ENCODE assay signal across 8 cellular contexts in genomic region chr4:110514889-110515479, GRCh38. TPM values are rescaled to one million over a fixed set of nuclear protein-coding genes. Genes with fewer than 3 reads are reported as not detected.
A peak's percentile ranks its signal among the peaks of the same experiment; 100 is the strongest.
DNase-seq lines count a peak whose midpoint lies in the region; ATAC-seq, FAIRE-seq and TF ChIP-seq lines count a peak whose summit lies in the region.

No MANE protein-coding gene starts in this region.

- no peaks in the 10 kb centered on the region for H3K9me1 ChIP-seq in endothelial cell of umbilical vein (replicated peaks; ENCODE audit: control insufficient read depth, extremely low read depth, insufficient read depth, low read length)

- H3K27ac ChIP-seq in GM23248, result no peak overlapping the region
- H3K27ac ChIP-seq in endothelial cell of umbilical vein (ENCODE audit: insufficient read depth, low read depth, low read length), result no peak overlapping the region

- peaks cover 0 to 4% (median 2%) of the 10 kb centered on the region in 3 donors for H3K27me3 Mint-ChIP-seq in CD14-positive monocyte (ENCODE audit: low read depth in 3 of 3)
- no peaks in the 10 kb centered on the region for H3K27me3 Mint-ChIP-seq in progenitor cell of endocrine pancreas

- no peak for FAIRE-seq in endothelial cell of umbilical vein (lab: Jason Lieb, UNC)

- H3K4me3 Mint-ChIP-seq in CD14-positive monocyte (no peak overlapping the region), progenitor cell of endocrine pancreas (ENCODE audit: low read depth) (no peak overlapping the region)

- H3K4me3 ChIP-seq in GM23248, result no peak overlapping the region
- no peak overlapping the region for H3K4me3 ChIP-seq in endothelial cell of umbilical vein (replicated peaks in 1 of 3; ENCODE audit: insufficient read depth in 1 of 3, low read depth in 1 of 3, low read length in 3 of 3)

- H3K4me1 Mint-ChIP-seq in CD14-positive monocyte, result peaks cover 13% of the 10 kb centered on the region
- no peaks in the 10 kb centered on the region for H3K4me1 Mint-ChIP-seq in progenitor cell of endocrine pancreas (ENCODE audit: low read depth)

- H3K36me3 ChIP-seq in GM23248 (ENCODE audit: low read depth), result no peaks in the 10 kb centered on the region
- H3K36me3 ChIP-seq in endothelial cell of umbilical vein (ENCODE audit: control insufficient read depth in 2 of 2, extremely low read depth in 1 of 2, insufficient read depth in 2 of 2, low read length in 2 of 2), result no peaks in the 10 kb centered on the region

- no peak for TF ChIP-seq POLR2A in endothelial cell of umbilical vein (IDR thresholded peaks at IDR 0.05; ENCODE audit: low read depth, low read length)

- no peak for ATAC-seq in GM21367 (IDR thresholded peaks at IDR 0.05; ENCODE audit: unreplicated experiment)

- no peak overlapping the region for H3K27ac Mint-ChIP-seq in CD14-positive monocyte
- H3K27ac Mint-ChIP-seq in progenitor cell of endocrine pancreas, result no peak overlapping the region

- no peaks in the 10 kb centered on the region for H3K27me3 ChIP-seq in GM23248 (replicated peaks; ENCODE audit: insufficient read depth)
- peaks cover 0 to 4% of the 10 kb centered on the region in 2 experiments for H3K27me3 ChIP-seq in endothelial cell of umbilical vein (ENCODE audit: control insufficient read depth in 2 of 2, insufficient read depth in 2 of 2, low read length in 2 of 2)

- TF ChIP-seq CTCF in CD14-positive monocyte (IDR thresholded peaks at IDR 0.05), result peak; percentile 84
- peak; percentile 27 to 43 for TF ChIP-seq CTCF in endothelial cell of umbilical vein (IDR thresholded peaks at IDR 0.05; ENCODE audit: extremely low read depth in 1 of 2, insufficient read depth in 1 of 2, low read depth in 1 of 2, low read length in 2 of 2)
- peak; percentile 81 for TF ChIP-seq CTCF in progenitor cell of endocrine pancreas (IDR thresholded peaks at IDR 0.05; ENCODE audit: unreplicated experiment)

- no peaks in the 10 kb centered on the region for H3K9me2 ChIP-seq in GM23248 (ENCODE audit: insufficient read depth)

- H3K9me3 Mint-ChIP-seq in CD14-positive monocyte, result no peaks in the 10 kb centered on the region
- H3K9me3 Mint-ChIP-seq in progenitor cell of endocrine pancreas (ENCODE audit: low read depth), result no peaks in the 10 kb centered on the region

- CTCF ChIA-PET in endothelial cell of umbilical vein (lab: Charles Lee), result interaction anchor here (2.7 to 17.2 kb wide), 4 partner anchors 19 to 513 kb away, joined by 8 to 527 read pairs (median 29); no protein-coding TSS in a partner anchor

- POLR2A ChIA-PET in endothelial cell of umbilical vein (lab: Charles Lee), result no interaction called here

- H3F3A ChIP-seq in GM23248 (ENCODE audit: insufficient read depth), result no peaks in the 10 kb centered on the region

- H3K79me2 ChIP-seq in GM23248 (ENCODE audit: insufficient read depth) (no peaks in the 10 kb centered on the region), endothelial cell of umbilical vein (ENCODE audit: control insufficient read depth, insufficient read depth, low read length) (no peaks in the 10 kb centered on the region)

- BruUV-seq in endothelial cell of umbilical vein (replicated peaks; lab: Mats Ljungman, UMichigan), result no TSS peak

- no peak for DNase-seq in CD14-positive monocyte (ENCODE audit: low spot score)
- peak; percentile 61 for DNase-seq in GM23248
- DNase-seq in RPMI7951 (ENCODE audit: low read depth), result peak; percentile 37
- peak; percentile 45 for DNase-seq in endothelial cell of umbilical vein (ENCODE audit: low read depth, low spot score)
- DNase-seq in progenitor cell of endocrine pancreas (ENCODE audit: low spot score, unreplicated experiment), result no peak
- DNase-seq in DMS153 (lab: John Stamatoyannopoulos, UW), result no peak
- DNase-seq in activated CD4-positive, alpha-beta T cell treated with anti-CD3 and anti-CD28 coated beads for 48 hours, result no peak

- H3K36me3 Mint-ChIP-seq in CD14-positive monocyte (no peaks in the 10 kb centered on the region), progenitor cell of endocrine pancreas (ENCODE audit: insufficient read depth) (no peaks in the 10 kb centered on the region)

- no peaks in the 10 kb centered on the region for H3K4me1 ChIP-seq in GM23248 (ENCODE audit: insufficient read depth)
- peaks cover 10% of the 10 kb centered on the region for H3K4me1 ChIP-seq in endothelial cell of umbilical vein (ENCODE audit: control insufficient read depth, extremely low read depth, insufficient read depth, low read length)

- H3K9ac ChIP-seq in GM23248 (no peak overlapping the region), endothelial cell of umbilical vein (replicated peaks; ENCODE audit: extremely low read depth, insufficient read depth, low read length) (no peak overlapping the region)

- H3K4me2 ChIP-seq in GM23248 (ENCODE audit: unreplicated experiment) (no peak overlapping the region), endothelial cell of umbilical vein (ENCODE audit: insufficient read depth, low read length) (peak overlapping the region; percentile 96)

- H2AFZ ChIP-seq in GM23248, result no peak overlapping the region
- no peak overlapping the region for H2AFZ ChIP-seq in endothelial cell of umbilical vein (ENCODE audit: low read depth, low read length)

- H3K9me3 ChIP-seq in GM23248 (ENCODE audit: low read depth) (no peaks in the 10 kb centered on the region), endothelial cell of umbilical vein (replicated peaks; ENCODE audit: control insufficient read depth, insufficient read depth, low read length) (no peaks in the 10 kb centered on the region)

- intact Hi-C loops in CD14-positive monocyte (cut with micrococcal nuclease) (loop anchor here (2.0 to 5.0 kb wide), 2 partner anchors 203 to 514 kb away; no protein-coding TSS in a partner anchor), endothelial cell of umbilical vein (cut with micrococcal nuclease) (loop anchor here (1.0 to 10.0 kb wide), 6 partner anchors 318 to 1520 kb away; partner anchors contain the start of gene ELOVL6)

- in situ Hi-C loops in GM23248 (cut with MboI), result loop anchor here (5.0 to 25.0 kb wide), 2 partner anchors 303 to 518 kb away; no protein-coding TSS in a partner anchor

- dilution Hi-C loops in endothelial cell of umbilical vein (cut with MboI; ENCODE audit: extremely low pct_ligation_motif_present, low sequenced_read_pairs), result no loop called here

- H4K20me1 ChIP-seq in GM23248 (ENCODE audit: insufficient read depth) (no peaks in the 10 kb centered on the region), endothelial cell of umbilical vein (replicated peaks; ENCODE audit: control insufficient read depth, extremely low read depth, insufficient read depth, low read length) (no peaks in the 10 kb centered on the region)

TF ChIP-seq in endothelial cell of umbilical vein, 7 proteins besides CTCF, POLR2A, EP300 and RAD21:
- TF ChIP-seq MAX (IDR thresholded peaks at IDR 0.05; ENCODE audit: insufficient read depth, insufficient read length) (no peak), POLR2AphosphoS5 (IDR thresholded peaks at IDR 0.05; ENCODE audit: insufficient read depth, low read depth, low read length) (no peak), MYC (IDR thresholded peaks at IDR 0.05; ENCODE audit: low read depth, low read length) (no peak), JUN (IDR thresholded peaks at IDR 0.05; ENCODE audit: borderline replicate concordance, insufficient read depth, insufficient read length, low read depth) (no peak), EZH2 (IDR thresholded peaks at IDR 0.05; ENCODE audit: borderline replicate concordance, low read depth, low read length, severe bottlenecking) (no peak), GATA2 (IDR thresholded peaks at IDR 0.05; ENCODE audit: insufficient read depth, insufficient read length, low read depth, low read length) (no peak), FOS (IDR thresholded peaks at IDR 0.05; ENCODE audit: borderline replicate concordance, insufficient read depth, low read length) (no peak)

RNA-seq across cellular contexts. Expression of gene ENPEP, which starts 39.0 kb away (rescaled TPM):
- not detected for polyA plus RNA-seq in CD14-positive monocyte
- total RNA-seq in GM23248 (2014; rRNA removed; shearing (Covaris generic)), result 0.11 TPM in 1 of 2 replicates, not detected in the other
- polyA plus RNA-seq in GM23248 (2016; fragmentation: Nextera tagmentation; extraction: Ambion mirVana), result 0.11 and 0.44 TPM in 2 replicates
- under 0.01 TPM in 1 of 2 replicates, not detected in the other for total RNA-seq in RPMI7951 (2014; rRNA removed; shearing (Covaris generic))
- total RNA-seq in endothelial cell of umbilical vein, result not detected in 2 replicates
- not detected in 2 replicates for polyA plus RNA-seq in endothelial cell of umbilical vein
- not detected in 2 replicates for polyA plus RNA-seq in endothelial cell of umbilical vein (2011; cell fraction: cytosol; rRNA removed)
- not detected in 2 replicates for polyA plus RNA-seq in endothelial cell of umbilical vein (2011; cell fraction: nucleus; rRNA removed)
- polyA plus RNA-seq in endothelial cell of umbilical vein (2012), result not detected in 2 replicates
- not detected in 2 replicates for polyA minus RNA-seq in endothelial cell of umbilical vein
- not detected for polyA minus RNA-seq in endothelial cell of umbilical vein (2011; cell fraction: cytosol; rRNA and poly(A)+ RNA removed)
- polyA minus RNA-seq in endothelial cell of umbilical vein (2011; cell fraction: nucleus; rRNA and poly(A)+ RNA removed), result not detected in 2 replicates
- total RNA-seq in progenitor cell of endocrine pancreas, result 1.4 and 1.7 TPM in 2 replicates

Comparison
In these comparisons a context has a peak if more than half of its experiments do, and no peak if none do; other contexts are left out.
1. DNase-seq: peak in GM23248 (single experiment), RPMI7951 (single experiment) and endothelial cell of umbilical vein (single experiment); none in CD14-positive monocyte (single experiment), progenitor cell of endocrine pancreas (single experiment), DMS153 (single experiment) and activated CD4-positive, alpha-beta T cell treated with anti-CD3 and anti-CD28 coated beads for 48 hours (single experiment).
2. Peak in every context shown above with its lines, with median percentiles within 50 percentile points of each other: CTCF ChIP-seq.